In the genomic region with DNA sequence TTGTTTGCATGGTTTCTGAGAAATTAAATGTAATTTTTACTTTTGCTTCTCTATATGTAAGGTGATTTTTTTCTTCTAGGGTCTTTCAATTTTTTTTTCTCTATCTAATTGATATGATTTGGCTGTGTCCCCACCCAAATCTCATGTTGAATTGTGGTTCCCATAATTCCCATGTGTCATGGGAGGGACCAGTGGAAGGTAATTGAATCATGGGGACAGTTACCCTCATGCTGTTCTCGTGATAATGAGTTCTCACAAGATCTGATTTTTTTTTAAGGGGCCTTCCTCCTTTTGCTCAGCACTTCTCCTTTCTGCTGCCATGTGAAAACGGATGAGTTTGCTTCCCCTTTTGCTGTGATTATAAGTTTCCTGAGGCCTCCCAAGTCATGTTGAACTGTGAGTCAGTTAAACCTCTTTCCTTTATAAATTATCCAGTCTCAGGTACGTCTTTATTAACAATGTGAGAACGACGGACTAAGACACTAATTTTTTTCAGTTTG, we compare ENCODE assay signal across 18 cellular contexts.
DNase-seq lines count a peak whose midpoint lies in the region; ATAC-seq and TF ChIP-seq lines count a peak whose summit lies in the region.
"Had no signal": no experiment of that assay in that cellular context is flagged by ENCODE, and none has a peak within 500 bp of the region (broad histone marks: within the 10 kb centered on the region; RNA-seq: fewer than 3 reads in every experiment).

No MANE protein-coding gene starts in this region.

- TF ChIP-seq CTCF in HL-60 (IDR thresholded peaks at IDR 0.05; ENCODE audit: insufficient read depth, low read length) (no peak), GM23338 (conservative IDR thresholded peaks at IDR 0.05; ENCODE audit: low read depth in 2 of 2) (no peak)

- H3F3A ChIP-seq in GM23338 (replicated peaks; ENCODE audit: low read depth): no peaks in the 10 kb centered on the region

- H3K27me3 ChIP-seq in HL-60 (ENCODE audit: insufficient read depth, poor library complexity, severe bottlenecking) (no peaks in the 10 kb centered on the region), GM23338 (ENCODE audit: insufficient read depth) (no peaks in the 10 kb centered on the region), H7 (ENCODE audit: control insufficient read depth, insufficient read depth, low read length) (no peaks in the 10 kb centered on the region)
- H3K27me3 ChIP-seq: ascending aorta, suprapubic skin had no signal

- DNase-seq in HL-60 (ENCODE audit: low read depth in 1 of 2, low spot score in 1 of 2) (peak; percentile 38 to 70), OCI-M1 (lab: John Stamatoyannopoulos, UW) (peak; percentile 82), GM23338 (ENCODE audit: low spot score) (no peak), H7 (no peak), midbrain (lab: John Stamatoyannopoulos, UW) (no peak)
- DNase-seq in stimulated activated naive B cell treated with anti-CD40 and anti-IgM and Interleukin-4, amounts not matched to agents 10 μg/mL and 1 μg/mL and 100 μg/mL, for 72 hours: peak; percentile 10
- DNase-seq: activated CD4-positive, alpha-beta T cell treated with anti-CD3 and anti-CD28 coated beads for 1 hour; activated naive CD4-positive, alpha-beta T cell treated with anti-CD3 and anti-CD28 coated beads for 36 hours; DMS 273 treated with DMSO at 0.1 percent for 48 hours; HCEC 1CT; naive thymus-derived CD8-positive, alpha-beta T cell; NCI-H1417; NCI-H774; stimulated activated CD4-positive, alpha-beta T cell treated with anti-CD3 and anti-CD28 coated beads, Interleukin-2, amount 100 ng/mL, for 48 hours; T-helper 17 cell had no signal

- H3K27ac ChIP-seq in HL-60 (replicated peaks) (no peak overlapping the region), GM23338 (ENCODE audit: low read depth) (no peak overlapping the region)
- H3K27ac ChIP-seq: ascending aorta, suprapubic skin had no signal

- peaks cover 7 to 14% of the 10 kb centered on the region in 2 donors for H3K4me1 Mint-ChIP-seq in stimulated activated naive B cell treated with anti-CD40 and anti-IgM and Interleukin-4, amounts not matched to agents 10 μg/mL and 1 μg/mL and 100 μg/mL, for 72 hours
- H3K4me1 Mint-ChIP-seq in GM23338: no peaks in the 10 kb centered on the region
- H3K4me1 Mint-ChIP-seq: naive thymus-derived CD8-positive, alpha-beta T cell; T-helper 17 cell had no signal

- H3K9me2 ChIP-seq in GM23338 (ENCODE audit: insufficient read depth): no peaks in the 10 kb centered on the region

- ATAC-seq in GM18861 (IDR thresholded peaks at IDR 0.05; ENCODE audit: unreplicated experiment): peak; percentile 54
- peak; percentile 75 to 92 for ATAC-seq in stimulated activated naive B cell treated with anti-CD40 and anti-IgM and Interleukin-4, amounts not matched to agents 10 μg/mL and 1 μg/mL and 100 μg/mL, for 72 hours (replicated peaks)
- no peak for ATAC-seq in GM23338
- ATAC-seq: naive thymus-derived CD8-positive, alpha-beta T cell; T-helper 17 cell had no signal

- H3K4me3 ChIP-seq in HL-60 (replicated peaks; ENCODE audit: insufficient read depth, low read length) (no peak overlapping the region), GM23338 (no peak overlapping the region), H7 (ENCODE audit: insufficient read depth, low read depth, low read length) (no peak overlapping the region)
- H3K4me3 ChIP-seq: ascending aorta, suprapubic skin had no signal

- H3K4me1 ChIP-seq in GM23338 (ENCODE audit: insufficient read depth): 0 out of 2 replicates have a peak, but pooled peaks cover under 1% of the 10 kb centered on the region
- H3K4me1 ChIP-seq: ascending aorta, suprapubic skin had no signal

- H3K9me3 Mint-ChIP-seq in stimulated activated naive B cell treated with anti-CD40 and anti-IgM and Interleukin-4, amounts not matched to agents 10 μg/mL and 1 μg/mL and 100 μg/mL, for 72 hours: peaks cover 9 to 18% of the 10 kb centered on the region in 2 donors
- H3K9me3 Mint-ChIP-seq in GM23338: no peaks in the 10 kb centered on the region; the same call in 2 of the 3 replicates

- H3K4me3 Mint-ChIP-seq in stimulated activated naive B cell treated with anti-CD40 and anti-IgM and Interleukin-4, amounts not matched to agents 10 μg/mL and 1 μg/mL and 100 μg/mL, for 72 hours: no peak overlapping the region
- H3K4me3 Mint-ChIP-seq in GM23338: no peak overlapping the region
- H3K4me3 Mint-ChIP-seq: activated naive CD4-positive, alpha-beta T cell treated with anti-CD3 and anti-CD28 coated beads for 36 hours; naive thymus-derived CD8-positive, alpha-beta T cell; T-helper 17 cell had no signal

- no peak overlapping the region for H3K4me2 ChIP-seq in GM23338

- peak overlapping the region; percentile 70 for H3K27ac Mint-ChIP-seq in stimulated activated naive B cell treated with anti-CD40 and anti-IgM and Interleukin-4, amounts not matched to agents 10 μg/mL and 1 μg/mL and 100 μg/mL, for 72 hours
- H3K27ac Mint-ChIP-seq in GM23338: no peak overlapping the region
- H3K27ac Mint-ChIP-seq: activated naive CD4-positive, alpha-beta T cell treated with anti-CD3 and anti-CD28 coated beads for 36 hours; naive thymus-derived CD8-positive, alpha-beta T cell; T-helper 17 cell had no signal

- H4K20me1 ChIP-seq in GM23338 (replicated peaks; ENCODE audit: insufficient read depth): no peaks in the 10 kb centered on the region

- no peaks in the 10 kb centered on the region for H3K79me2 ChIP-seq in GM23338 (replicated peaks; ENCODE audit: insufficient read depth)

- H3K36me3 Mint-ChIP-seq in stimulated activated naive B cell treated with anti-CD40 and anti-IgM and Interleukin-4, amounts not matched to agents 10 μg/mL and 1 μg/mL and 100 μg/mL, for 72 hours: peaks cover 2 to 9% of the 10 kb centered on the region in 2 donors
- no peaks in the 10 kb centered on the region for H3K36me3 Mint-ChIP-seq in GM23338 (ENCODE audit: low read depth)
- H3K36me3 Mint-ChIP-seq: naive thymus-derived CD8-positive, alpha-beta T cell had no signal

- no peaks in the 10 kb centered on the region for H3K27me3 Mint-ChIP-seq in stimulated activated naive B cell treated with anti-CD40 and anti-IgM and Interleukin-4, amounts not matched to agents 10 μg/mL and 1 μg/mL and 100 μg/mL, for 72 hours
- no peaks in the 10 kb centered on the region for H3K27me3 Mint-ChIP-seq in GM23338 (ENCODE audit: insufficient read depth, low read depth, poor library complexity)
- H3K27me3 Mint-ChIP-seq: T-helper 17 cell had no signal

- H3K36me3 ChIP-seq in GM23338 (ENCODE audit: insufficient read depth) (no peaks in the 10 kb centered on the region), H7 (replicated peaks; ENCODE audit: control insufficient read depth, insufficient read depth, low read length) (no peaks in the 10 kb centered on the region)
- H3K36me3 ChIP-seq: ascending aorta, suprapubic skin had no signal

- H2AFZ ChIP-seq in GM23338: no peak overlapping the region

TF ChIP-seq in GM23338, 12 proteins besides CTCF, POLR2A, EP300 and RAD21 (continues in another document):
- TF ChIP-seq ZNF114 (CRISPR knock-in tag; IDR thresholded peaks at IDR 0.05) (no peak), EZH2phosphoT487 (IDR thresholded peaks at IDR 0.05; ENCODE audit: unreplicated experiment) (no peak), JUNB (IDR thresholded peaks at IDR 0.05; ENCODE audit: unreplicated experiment) (no peak)

Comparison
In these comparisons a context has a peak if more than half of its experiments do, and no peak if none do; other contexts are left out.
1. DNase-seq: peak in HL-60 (2 of 2), OCI-M1 (single experiment) and stimulated activated naive B cell treated with anti-CD40 and anti-IgM and Interleukin-4, amounts not matched to agents 10 μg/mL and 1 μg/mL and 100 μg/mL, for 72 hours (single experiment); none in GM23338 (single experiment), H7 (single experiment) and midbrain (single experiment).